ENCODE assay signal across 1 cellular context in genomic region chr1:179137623-179138235, GRCh38.
TF ChIP-seq lines count a peak whose summit lies in the region.

No MANE protein-coding gene starts in this region.

TF ChIP-seq in endothelial cell of umbilical vein, 7 proteins besides CTCF, POLR2A, EP300 and RAD21:
- no peak for TF ChIP-seq EZH2 (IDR thresholded peaks at IDR 0.05; ENCODE audit: borderline replicate concordance, low read depth, low read length, severe bottlenecking)
- TF ChIP-seq MYC (IDR thresholded peaks at IDR 0.05; ENCODE audit: low read depth, low read length), result no peak
- TF ChIP-seq JUN (IDR thresholded peaks at IDR 0.05; ENCODE audit: borderline replicate concordance, insufficient read depth, insufficient read length, low read depth), result no peak
- no peak for TF ChIP-seq GATA2 (IDR thresholded peaks at IDR 0.05; ENCODE audit: insufficient read depth, insufficient read length, low read depth, low read length)
- no peak for TF ChIP-seq FOS (IDR thresholded peaks at IDR 0.05; ENCODE audit: borderline replicate concordance, insufficient read depth, low read length)
- TF ChIP-seq, protein P1, sequence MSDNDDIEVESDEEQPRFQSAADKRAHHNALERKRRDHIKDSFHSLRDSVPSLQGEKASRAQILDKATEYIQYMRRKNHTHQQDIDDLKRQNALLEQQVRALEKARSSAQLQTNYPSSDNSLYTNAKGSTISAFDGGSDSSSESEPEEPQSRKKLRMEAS (IDR thresholded peaks at IDR 0.05; ENCODE audit: insufficient read depth, insufficient read length), result no peak
- no peak for TF ChIP-seq POLR2AphosphoS5 (IDR thresholded peaks at IDR 0.05; ENCODE audit: insufficient read depth, low read depth, low read length)
